In genomic region chr4:25769251-25769650, GRCh38 we compare ENCODE assay signal across 24 cellular contexts.
DNase-seq lines count a peak whose midpoint lies in the region; ATAC-seq, FAIRE-seq and TF ChIP-seq lines count a peak whose summit lies in the region.
"Had no signal": no experiment of that assay in that cellular context is flagged by ENCODE, and none has a peak within 500 bp of the region (broad histone marks: within the 10 kb centered on the region; RNA-seq: fewer than 3 reads in every experiment).

No MANE protein-coding gene starts in this region.

- H3K9me3 ChIP-seq in GM23248 (ENCODE audit: low read depth) = no peaks in the 10 kb centered on the region
- no peaks in the 10 kb centered on the region for H3K9me3 ChIP-seq in astrocyte (ENCODE audit: insufficient read depth, low read depth, low read length)
- H3K9me3 ChIP-seq in heart right ventricle = no peaks in the 10 kb centered on the region
- H3K9me3 ChIP-seq: esophagus squamous epithelium, sigmoid colon, uterus had no signal

- intact Hi-C loops in heart right ventricle (cut with DNase I) = loop anchor here in 4 of 10 donors (2.0 to 5.0 kb wide), 2 partner anchors 327 to 328 kb away; no protein-coding TSS in a partner anchor

- no peaks in the 10 kb centered on the region for H3K4me1 Mint-ChIP-seq in astrocyte (ENCODE audit: low read depth, unreplicated experiment)
- H3K4me1 Mint-ChIP-seq in activated CD8-positive, alpha-beta T cell treated with anti-CD3 and anti-CD28 coated beads, Interleukin-2, amount 10 ng/mL, durations not matched to agents 7 days and 5 days (ENCODE audit: low read depth) = no peaks in the 10 kb centered on the region
- no peaks in the 10 kb centered on the region for H3K4me1 Mint-ChIP-seq in activated T-cell treated with anti-CD3 and anti-CD28 coated beads, Interleukin-2, amount 50 U/mL, for 4 hours (ENCODE audit: low read depth)
- H3K4me1 Mint-ChIP-seq: activated naive CD4-positive, alpha-beta T cell treated with anti-CD3 and anti-CD28 coated beads, Interleukin-2, amount 50 U/mL, for 24 hours had no signal

- H3K4me2 ChIP-seq in GM23248 (ENCODE audit: unreplicated experiment) (no peak overlapping the region), astrocyte (ENCODE audit: low read length) (no peak overlapping the region)

- H3K27me3 ChIP-seq in GM23248 (replicated peaks; ENCODE audit: insufficient read depth) = no peaks in the 10 kb centered on the region
- no peaks in the 10 kb centered on the region for H3K27me3 ChIP-seq in astrocyte (ENCODE audit: insufficient read depth, low read length)
- no peaks in the 10 kb centered on the region for H3K27me3 ChIP-seq in heart right ventricle
- H3K27me3 ChIP-seq: esophagus squamous epithelium, sigmoid colon, uterus had no signal

- no peaks in the 10 kb centered on the region for H3F3A ChIP-seq in GM23248 (ENCODE audit: insufficient read depth)

- CTCF ChIA-PET in activated CD8-positive, alpha-beta T cell treated with anti-CD3 and anti-CD28 coated beads, Interleukin-2, amount 10 ng/mL, durations not matched to agents 7 days and 5 days (lab: Charles Lee) = interaction anchor here (1.6 to 2.1 kb wide), 2 partner anchors 79 to 330 kb away, joined by 3 to 8 read pairs; no protein-coding TSS in a partner anchor

- in situ Hi-C loops in GM23248 (cut with MboI) = loop anchor here (10.0 kb wide), 1 partner anchor 324 kb away; no protein-coding TSS in a partner anchor

- H4K20me1 ChIP-seq in GM23248 (ENCODE audit: insufficient read depth) (no peaks in the 10 kb centered on the region), astrocyte (ENCODE audit: insufficient read depth, low read length) (no peaks in the 10 kb centered on the region)

- FAIRE-seq in astrocyte (lab: Jason Lieb, UNC) = no peak
- FAIRE-seq: G401.6 had no signal

- H3K4me3 Mint-ChIP-seq in astrocyte (ENCODE audit: unreplicated experiment) = no peak overlapping the region
- H3K4me3 Mint-ChIP-seq in activated CD8-positive, alpha-beta T cell treated with anti-CD3 and anti-CD28 coated beads, Interleukin-2, amount 10 ng/mL, durations not matched to agents 7 days and 5 days = no peak overlapping the region
- no peak overlapping the region for H3K4me3 Mint-ChIP-seq in activated T-cell treated with anti-CD3 and anti-CD28 coated beads, Interleukin-2, amount 50 U/mL, for 4 hours
- H3K4me3 Mint-ChIP-seq: activated naive CD4-positive, alpha-beta T cell treated with anti-CD3 and anti-CD28 coated beads, Interleukin-2, amount 50 U/mL, for 24 hours; activated T-cell treated with anti-CD3 and anti-CD28 coated beads, Interleukin-2, amount 50 U/mL, for 24 hours had no signal

- no peaks in the 10 kb centered on the region for H3K27me3 Mint-ChIP-seq in astrocyte (ENCODE audit: low read depth, unreplicated experiment)
- no peaks in the 10 kb centered on the region for H3K27me3 Mint-ChIP-seq in activated CD8-positive, alpha-beta T cell treated with anti-CD3 and anti-CD28 coated beads, Interleukin-2, amount 10 ng/mL, durations not matched to agents 7 days and 5 days (ENCODE audit: low read depth)
- H3K27me3 Mint-ChIP-seq in activated T-cell treated with anti-CD3 and anti-CD28 coated beads, Interleukin-2, amount 50 U/mL, for 4 hours (ENCODE audit: low read depth) = no peaks in the 10 kb centered on the region
- H3K27me3 Mint-ChIP-seq: activated naive CD4-positive, alpha-beta T cell treated with anti-CD3 and anti-CD28 coated beads, Interleukin-2, amount 50 U/mL, for 24 hours; activated T-cell treated with anti-CD3 and anti-CD28 coated beads, Interleukin-2, amount 50 U/mL, for 24 hours; IgD-negative memory B cell had no signal

- no peaks in the 10 kb centered on the region for H3K4me1 ChIP-seq in GM23248 (ENCODE audit: insufficient read depth)
- H3K4me1 ChIP-seq in astrocyte (ENCODE audit: insufficient read depth, low read length) = no peaks in the 10 kb centered on the region
- H3K4me1 ChIP-seq in heart right ventricle = peaks cover 0 to 16% (median 0%) of the 10 kb centered on the region in 9 donors
- H3K4me1 ChIP-seq: esophagus squamous epithelium, sigmoid colon, uterus had no signal

- H3K27ac ChIP-seq in GM23248 (no peak overlapping the region), astrocyte (ENCODE audit: low read depth, low read length) (no peak overlapping the region), heart right ventricle (no peak overlapping the region)
- H3K27ac ChIP-seq: esophagus squamous epithelium, RWPE1, sigmoid colon, uterus, VCaP had no signal

- POLR2A ChIA-PET in activated CD8-positive, alpha-beta T cell treated with anti-CD3 and anti-CD28 coated beads, Interleukin-2, amount 10 ng/mL, durations not matched to agents 7 days and 5 days (lab: Charles Lee) = no interaction called here

- H3K9me3 Mint-ChIP-seq in astrocyte (ENCODE audit: unreplicated experiment) = no peaks in the 10 kb centered on the region
- H3K9me3 Mint-ChIP-seq in activated CD8-positive, alpha-beta T cell treated with anti-CD3 and anti-CD28 coated beads, Interleukin-2, amount 10 ng/mL, durations not matched to agents 7 days and 5 days (ENCODE audit: insufficient read depth) = no peaks in the 10 kb centered on the region
- no peaks in the 10 kb centered on the region for H3K9me3 Mint-ChIP-seq in activated T-cell treated with anti-CD3 and anti-CD28 coated beads, Interleukin-2, amount 50 U/mL, for 4 hours
- H3K9me3 Mint-ChIP-seq: activated naive CD4-positive, alpha-beta T cell treated with anti-CD3 and anti-CD28 coated beads, Interleukin-2, amount 50 U/mL, for 24 hours; activated T-cell treated with anti-CD3 and anti-CD28 coated beads, Interleukin-2, amount 50 U/mL, for 24 hours; IgD-negative memory B cell had no signal

- DNase-seq in GM23248 (peak; percentile 35), astrocyte (ENCODE audit: low read depth) (peak; percentile 26), heart right ventricle (peak in 1 of 2 donors; percentile 28), retina (peak; percentile 12), SKM-1 treated with dmso at 0.1 percent for 144 hours (lab: John Stamatoyannopoulos, UW; ENCODE audit: unreplicated experiment) (no peak), foreskin fibroblast (no peak)
- DNase-seq in activated CD8-positive, alpha-beta T cell treated with anti-CD3 and anti-CD28 coated beads, Interleukin-2, amount 10 ng/mL, durations not matched to agents 7 days and 5 days = no peak
- no peak for DNase-seq in activated T-cell treated with anti-CD3 and anti-CD28 coated beads, Interleukin-2, amount 50 U/mL, for 4 hours
- DNase-seq: activated CD4-positive, alpha-beta T cell treated with anti-CD3 and anti-CD28 coated beads, Interleukin-2, amount 50 U/mL, for 48 hours; activated T-cell treated with anti-CD3 and anti-CD28 coated beads, Interleukin-2, amount 50 U/mL, for 24 hours; Calu3; esophagus squamous epithelium; H7; NCI-H1694 treated with DMSO at 0.1 percent for 48 hours; NCI-H345; sigmoid colon; stimulated activated CD4-positive, alpha-beta T cell treated with anti-CD3 and anti-CD28 coated beads, Interleukin-2, amount 100 ng/mL, for 24 hours; uterus had no signal

- H2AFZ ChIP-seq in GM23248 (no peak overlapping the region), astrocyte (ENCODE audit: low read depth, low read length) (no peak overlapping the region)

- H3K9me2 ChIP-seq in GM23248 (ENCODE audit: insufficient read depth) = no peaks in the 10 kb centered on the region

- H3K27ac Mint-ChIP-seq in astrocyte (ENCODE audit: unreplicated experiment) = no peak overlapping the region
- no peak overlapping the region for H3K27ac Mint-ChIP-seq in activated CD8-positive, alpha-beta T cell treated with anti-CD3 and anti-CD28 coated beads, Interleukin-2, amount 10 ng/mL, durations not matched to agents 7 days and 5 days
- H3K27ac Mint-ChIP-seq: activated naive CD4-positive, alpha-beta T cell treated with anti-CD3 and anti-CD28 coated beads, Interleukin-2, amount 50 U/mL, for 24 hours; activated T-cell treated with anti-CD3 and anti-CD28 coated beads, Interleukin-2, amount 50 U/mL, for 24 hours had no signal

- H3K36me3 ChIP-seq in GM23248 (ENCODE audit: low read depth) (0 out of 2 replicates have a peak, but pooled peaks cover 8% of the 10 kb centered on the region), astrocyte (ENCODE audit: insufficient read depth, low read length) (no peaks in the 10 kb centered on the region), heart right ventricle (peaks cover 0 to 30% (median 0%) of the 10 kb centered on the region in 9 donors)
- H3K36me3 ChIP-seq: sigmoid colon, uterus had no signal

- H3K79me2 ChIP-seq in GM23248 (ENCODE audit: insufficient read depth) = no peaks in the 10 kb centered on the region
- no peaks in the 10 kb centered on the region for H3K79me2 ChIP-seq in astrocyte (ENCODE audit: insufficient read depth, low read length)

- H3K36me3 Mint-ChIP-seq in astrocyte (ENCODE audit: low read depth, unreplicated experiment) = peaks cover 3% of the 10 kb centered on the region
- peaks cover 36% of the 10 kb centered on the region for H3K36me3 Mint-ChIP-seq in activated CD8-positive, alpha-beta T cell treated with anti-CD3 and anti-CD28 coated beads, Interleukin-2, amount 10 ng/mL, durations not matched to agents 7 days and 5 days (ENCODE audit: low read depth)
- H3K36me3 Mint-ChIP-seq in activated T-cell treated with anti-CD3 and anti-CD28 coated beads, Interleukin-2, amount 50 U/mL, for 4 hours (ENCODE audit: insufficient read depth) = peaks cover 46% of the 10 kb centered on the region

- WGBS in GM23248 (ENCODE audit: low coverage in 1 of 2, low lambda C conversion rate in 2 of 2, missing lambda C conversion rate in 2 of 2), 2 experiments = 24 to 30% methylated on average over 4 of the region's 4 CpGs
- 23 to 28% methylated on average over 4 of the region's 4 CpGs for WGBS in heart right ventricle, 2 donors

- TF ChIP-seq CTCF in astrocyte (IDR thresholded peaks at IDR 0.05; ENCODE audit: insufficient read depth, low read depth, low read length) (no peak), heart right ventricle (IDR thresholded peaks at IDR 0.05) (no peak), foreskin fibroblast (IDR thresholded peaks at IDR 0.05; ENCODE audit: low read depth, low read length) (no peak)

- H3K4me3 ChIP-seq in GM23248 (no peak overlapping the region), astrocyte (ENCODE audit: insufficient read depth, low read depth, low read length) (no peak overlapping the region), heart right ventricle (no peak overlapping the region), foreskin fibroblast (ENCODE audit: low read depth in 1 of 2, low read length in 2 of 2) (no peak overlapping the region)
- H3K4me3 ChIP-seq: esophagus squamous epithelium, sigmoid colon, uterus had no signal

- ATAC-seq in heart right ventricle = peak; percentile 44 to 89 (median 80)
- ATAC-seq in activated CD8-positive, alpha-beta T cell treated with anti-CD3 and anti-CD28 coated beads, Interleukin-2, amount 10 ng/mL, durations not matched to agents 7 days and 5 days = no peak
- ATAC-seq in activated T-cell treated with anti-CD3 and anti-CD28 coated beads, Interleukin-2, amount 50 U/mL, for 4 hours = no peak
- ATAC-seq: left lobe of liver had no signal

- no peak overlapping the region for H3K9ac ChIP-seq in GM23248
- H3K9ac ChIP-seq in astrocyte (ENCODE audit: low read length) = no peak overlapping the region

Comparison
In these comparisons a context has a peak if more than half of its experiments do, and no peak if none do; other contexts are left out.
1. DNase-seq: peak in GM23248 (single experiment), astrocyte (single experiment) and retina (single experiment); none in SKM-1 treated with dmso at 0.1 percent for 144 hours (single experiment), foreskin fibroblast (0 of 2), activated CD8-positive, alpha-beta T cell treated with anti-CD3 and anti-CD28 coated beads, Interleukin-2, amount 10 ng/mL, durations not matched to agents 7 days and 5 days (single experiment) and activated T-cell treated with anti-CD3 and anti-CD28 coated beads, Interleukin-2, amount 50 U/mL, for 4 hours (single experiment).
2. ATAC-seq: peak in heart right ventricle (8 of 8); none in activated CD8-positive, alpha-beta T cell treated with anti-CD3 and anti-CD28 coated beads, Interleukin-2, amount 10 ng/mL, durations not matched to agents 7 days and 5 days (single experiment) and activated T-cell treated with anti-CD3 and anti-CD28 coated beads, Interleukin-2, amount 50 U/mL, for 4 hours (0 of 2).